Comparison of ENCODE assay signal across 21 cellular contexts in genomic region chr13:110110783-110111182, GRCh38.
A peak's percentile ranks its signal among the peaks of the same experiment; 100 is the strongest.
DNase-seq lines count a peak whose midpoint lies in the region; ATAC-seq and TF ChIP-seq lines count a peak whose summit lies in the region.
"Had no signal": no experiment of that assay in that cellular context is flagged by ENCODE, and none has a peak within 500 bp of the region (broad histone marks: within the 10 kb centered on the region; RNA-seq: fewer than 3 reads in every experiment).

No MANE protein-coding gene starts in this region.

- no peak overlapping the region for H4K91ac ChIP-seq in H9 (ENCODE audit: insufficient read length, low read depth, low read length)

- peaks cover 25 to 30% of the 10 kb centered on the region in 2 experiments for H3K4me1 Mint-ChIP-seq in H9
- H3K4me1 Mint-ChIP-seq: CD4-positive, alpha-beta memory T cell had no signal

- H3K4ac ChIP-seq in H9 (ENCODE audit: low read depth, low read length): no peak overlapping the region

- no peak overlapping the region for H2BK12ac ChIP-seq in H9 (ENCODE audit: insufficient read length, low read depth, low read length)

- H3K27ac ChIP-seq in BLaER1: peak overlapping the region; percentile 84; the same call in 1 of the 2 replicates
- no peak overlapping the region for H3K27ac ChIP-seq in H9 (ENCODE audit: insufficient read length, low read depth, low read length)
- H3K27ac ChIP-seq in psoas muscle: peak overlapping the region; percentile 83
- peak overlapping the region; percentile 61 for H3K27ac ChIP-seq in smooth muscle cell (ENCODE audit: low read depth)

- no CpG with 5 or more reads among the region's 19 CpGs for WGBS in H9 (ENCODE audit: extremely low coverage, insufficient read length, low lambda C conversion rate)
- WGBS in psoas muscle, 3 donors: 98 to 100% (median 99%) methylated on average over 13 to 19 of the region's 19 CpGs
- WGBS in smooth muscle cell (ENCODE audit: low lambda C conversion rate): 98% methylated on average over 8 of the region's 19 CpGs

- no peak overlapping the region for H2AFZ ChIP-seq in H9 (ENCODE audit: low read length)
- no peak overlapping the region for H2AFZ ChIP-seq in smooth muscle cell (ENCODE audit: low read depth)

- H3K4me3 ChIP-seq in BLaER1 (no peak overlapping the region), psoas muscle (no peak overlapping the region), smooth muscle cell (no peak overlapping the region)
- H3K4me3 ChIP-seq: A549, GM23338 had no signal

- H4K20me1 ChIP-seq in BLaER1: no peaks in the 10 kb centered on the region
- H4K20me1 ChIP-seq in H9 (ENCODE audit: control insufficient read depth, insufficient read depth, insufficient read length): no peaks in the 10 kb centered on the region
- H4K20me1 ChIP-seq in smooth muscle cell (ENCODE audit: low read depth): no peaks in the 10 kb centered on the region

- H3K9ac ChIP-seq in BLaER1 (no peak overlapping the region), H9 (ENCODE audit: extremely low read depth, insufficient read length, low read length) (no peak overlapping the region), smooth muscle cell (ENCODE audit: low read depth) (no peak overlapping the region)

- no peak overlapping the region for H3K4me3 Mint-ChIP-seq in H9
- H3K4me3 Mint-ChIP-seq: CD4-positive, alpha-beta memory T cell; GM23338 had no signal

- no peaks in the 10 kb centered on the region for H3K79me1 ChIP-seq in H9 (ENCODE audit: insufficient read depth, low read depth, low read length, poor library complexity, severe bottlenecking)

- H3F3A ChIP-seq in smooth muscle cell (ENCODE audit: low read depth): peaks cover 9% of the 10 kb centered on the region

- H3K23me2 ChIP-seq in H9 (ENCODE audit: insufficient read length, low read depth, low read length, poor library complexity, severe bottlenecking): no peaks in the 10 kb centered on the region

- H3K4me2 ChIP-seq in BLaER1 (peak overlapping the region; percentile 98), H9 (ENCODE audit: insufficient read depth, insufficient read length, low read length) (no peak overlapping the region), smooth muscle cell (no peak overlapping the region)
- H3K4me2 ChIP-seq: A549, GM23338 had no signal

- H2BK120ac ChIP-seq in H9 (ENCODE audit: low read depth, low read length, poor library complexity, severe bottlenecking): no peak overlapping the region

- H3T11ph ChIP-seq in H9 (ENCODE audit: low read length): no peak overlapping the region

- H3K79me2 ChIP-seq in H9 (ENCODE audit: insufficient read depth, low read length) (no peaks in the 10 kb centered on the region), smooth muscle cell (ENCODE audit: low read depth) (no peaks in the 10 kb centered on the region)

- H2AK5ac ChIP-seq in H9 (ENCODE audit: insufficient read length, low read length): no peak overlapping the region

- no peak overlapping the region for H2BK20ac ChIP-seq in H9 (ENCODE audit: low read depth, low read length, poor library complexity, severe bottlenecking)

- H3K36me3 ChIP-seq in BLaER1: no peaks in the 10 kb centered on the region
- no peaks in the 10 kb centered on the region for H3K36me3 ChIP-seq in psoas muscle (ENCODE audit: insufficient read depth in 1 of 2, low read depth in 1 of 2)
- no peaks in the 10 kb centered on the region for H3K36me3 ChIP-seq in smooth muscle cell (ENCODE audit: low read depth)
- H3K36me3 ChIP-seq: BE2C had no signal

- no peak overlapping the region for H3K56ac ChIP-seq in H9 (ENCODE audit: insufficient read length, low read depth, low read length)

- TF ChIP-seq CTCF in H9 (conservative IDR thresholded peaks at IDR 0.05): no peak
- TF ChIP-seq CTCF in psoas muscle (IDR thresholded peaks at IDR 0.05): no peak
- TF ChIP-seq CTCF in smooth muscle cell (IDR thresholded peaks at IDR 0.05; ENCODE audit: borderline replicate concordance, insufficient read depth, poor library complexity, severe bottlenecking): no peak

- H2BK5ac ChIP-seq in H9 (ENCODE audit: insufficient read length, low read length): no peak overlapping the region

- no peaks in the 10 kb centered on the region for H3K9me3 Mint-ChIP-seq in H9
- H3K9me3 Mint-ChIP-seq: CD4-positive, alpha-beta memory T cell; GM23338 had no signal

- DNase-seq in H9 (peak; percentile 17), psoas muscle (no peak), smooth muscle cell (lab: John Stamatoyannopoulos, UW; ENCODE audit: unreplicated experiment) (no peak), NCI-H1930 (lab: John Stamatoyannopoulos, UW) (no peak)
- no peak for DNase-seq in activated naive CD4-positive, alpha-beta T cell treated with Interleukin-2 at 50 U/mL for 16 hours
- DNase-seq: 8988T; ACHN; AML-193; BE2C; Calu3; CD4-positive, alpha-beta memory T cell; COR-L47; DMS53; DMS79 treated with DMSO at 0.1 percent for 48 hours; GF-D8; HCEC 1CT had no signal

- H4K5ac ChIP-seq in H9 (ENCODE audit: insufficient read length, low read depth, low read length): no peak overlapping the region

- ATAC-seq in psoas muscle: no peak
- ATAC-seq in HG02885 (IDR thresholded peaks at IDR 0.05; ENCODE audit: poor library complexity, unreplicated experiment): no peak
- no peak for ATAC-seq in HG02970 (IDR thresholded peaks at IDR 0.05; ENCODE audit: low FRiP score, unreplicated experiment)
- ATAC-seq: A549, GM23338 had no signal

- no peak overlapping the region for H3K27ac Mint-ChIP-seq in H9
- H3K27ac Mint-ChIP-seq: CD4-positive, alpha-beta memory T cell; GM23338 had no signal

- no peaks in the 10 kb centered on the region for H3K27me3 ChIP-seq in BLaER1
- H3K27me3 ChIP-seq in H9 (ENCODE audit: insufficient read depth, low read length): no peaks in the 10 kb centered on the region
- H3K27me3 ChIP-seq in psoas muscle (ENCODE audit: insufficient read depth in 3 of 3, low read length in 2 of 3): no peaks in the 10 kb centered on the region
- H3K27me3 ChIP-seq in smooth muscle cell (ENCODE audit: low read depth): no peaks in the 10 kb centered on the region

- H3K18ac ChIP-seq in H9 (ENCODE audit: insufficient read length, low read depth, low read length): no peak overlapping the region

- intact Hi-C loops in psoas muscle (cut with DNase I): loop anchor here in 1 of 2 donors (2.0 kb wide), 1 partner anchor 324 kb away; the partner anchor contains the start of gene IRS2

- H3K4me1 ChIP-seq in BLaER1: peaks cover 78% of the 10 kb centered on the region
- no peaks in the 10 kb centered on the region for H3K4me1 ChIP-seq in H9 (ENCODE audit: insufficient read depth, low read length)
- H3K4me1 ChIP-seq in psoas muscle: peaks cover 13% of the 10 kb centered on the region
- peaks cover 6% of the 10 kb centered on the region for H3K4me1 ChIP-seq in smooth muscle cell (ENCODE audit: low read depth)
- H3K4me1 ChIP-seq: BE2C had no signal

- no peak overlapping the region for H2BK15ac ChIP-seq in H9 (ENCODE audit: low read depth, low read length)

- no peak overlapping the region for H4K8ac ChIP-seq in H9 (replicated peaks; ENCODE audit: insufficient read length, low read depth, low read length)

- no peak overlapping the region for H3K14ac ChIP-seq in H9 (ENCODE audit: insufficient read depth, low read length)

- peaks cover 22% of the 10 kb centered on the region for H3K27me3 Mint-ChIP-seq in H9 (ENCODE audit: low read depth)

- no peaks in the 10 kb centered on the region for H3K36me3 Mint-ChIP-seq in H9 (ENCODE audit: insufficient read depth in 1 of 3, low read depth in 3 of 3)
- H3K36me3 Mint-ChIP-seq: CD4-positive, alpha-beta memory T cell had no signal

- no peak overlapping the region for H3K23ac ChIP-seq in H9 (ENCODE audit: insufficient read length, low read depth, low read length)

- no peaks in the 10 kb centered on the region for H3K9me3 ChIP-seq in BLaER1
- H3K9me3 ChIP-seq in H9 (ENCODE audit: control insufficient read depth, low read depth, low read length): no peaks in the 10 kb centered on the region
- no peaks in the 10 kb centered on the region for H3K9me3 ChIP-seq in psoas muscle
- H3K9me3 ChIP-seq in smooth muscle cell (replicated peaks; ENCODE audit: low read depth): no peaks in the 10 kb centered on the region
- H3K9me3 ChIP-seq: A549, BE2C had no signal
